In genomic region chr3:157088506-157089454, GRCh38 we compare ENCODE assay signal across 8 cellular contexts.
DNase-seq lines count a peak whose midpoint lies in the region; ATAC-seq and TF ChIP-seq lines count a peak whose summit lies in the region.

No MANE protein-coding gene starts in this region.

- peak; percentile 95 to 97 for DNase-seq in Caco-2
- peak; percentile 94 for DNase-seq in activated T-cell treated with anti-CD3 and anti-CD28 coated beads for 48 hours (ENCODE audit: low read depth)
- DNase-seq in fibroblast of peridontal ligament (ENCODE audit: extremely low read depth): peak; percentile 97
- DNase-seq in NCI-H2107 treated with DMSO at 0.1 percent for 48 hours (lab: John Stamatoyannopoulos, UW; ENCODE audit: unreplicated experiment): no peak

- intact Hi-C loops in Caco-2 (cut with micrococcal nuclease; ENCODE audit: unreplicated experiment): loop anchor here (1.0 to 5.0 kb wide), 6 partner anchors 27 to 531 kb away; partner anchors contain the start of genes SSR3 and TIPARP

- H3K9ac ChIP-seq in neural cell (ENCODE audit: low read length): peak overlapping the region; percentile 95
- H3K9ac ChIP-seq in subcutaneous abdominal adipose tissue (ENCODE audit: low read length in 5 of 5): peak overlapping the region; percentile 68 to 85 (median 78)

- H2AFZ ChIP-seq in neural cell (ENCODE audit: low read depth, low read length): peak overlapping the region; percentile 82

- H3K9me2 ChIP-seq in neural cell (ENCODE audit: insufficient read depth, low read length): no peaks in the 10 kb centered on the region

- peak overlapping the region; percentile 86 for H3K4me2 ChIP-seq in neural cell (ENCODE audit: low read length)

- H3K27ac Mint-ChIP-seq in Caco-2 (ENCODE audit: unreplicated experiment): peak overlapping the region; percentile 89

- H3K36me3 ChIP-seq in Caco-2 (ENCODE audit: control insufficient read depth, insufficient read depth, low read length) (no peaks in the 10 kb centered on the region), neural cell (ENCODE audit: insufficient read depth, low read length) (no peaks in the 10 kb centered on the region), subcutaneous abdominal adipose tissue (ENCODE audit: control insufficient read depth in 5 of 5, insufficient read depth in 5 of 5, low read length in 5 of 5) (no peaks in the 10 kb centered on the region)

- H4K20me1 ChIP-seq in neural cell (ENCODE audit: insufficient read depth): no peaks in the 10 kb centered on the region

- no peak for TF ChIP-seq CTCF in Caco-2 (IDR thresholded peaks at IDR 0.05; ENCODE audit: insufficient read depth in 1 of 2, low read depth in 1 of 2, low read length in 1 of 2, severe bottlenecking in 1 of 2, unreplicated experiment in 1 of 2)
- TF ChIP-seq CTCF in neural cell (IDR thresholded peaks at IDR 0.05; ENCODE audit: poor library complexity, severe bottlenecking): peak; percentile 59

- peaks cover 26% of the 10 kb centered on the region for H3K4me1 Mint-ChIP-seq in Caco-2 (ENCODE audit: low read depth, unreplicated experiment)

- peak overlapping the region; percentile 81 for H3K4me3 Mint-ChIP-seq in Caco-2 (ENCODE audit: unreplicated experiment)

- CTCF ChIA-PET in Caco-2 (lab: Charles Lee): interaction anchor here (0.7 to 2.3 kb wide), 12 partner anchors 12 to 915 kb away, joined by 3 to 26 read pairs (median 6); partner anchors contain the start of genes CCNL1, SSR3 and TIPARP

- no peak for TF ChIP-seq EP300 in Ishikawa (IDR thresholded peaks at IDR 0.05; ENCODE audit: borderline replicate concordance)
- peak; percentile 57 for TF ChIP-seq EP300 in neural cell (conservative IDR thresholded peaks at IDR 0.05; ENCODE audit: poor library complexity, severe bottlenecking)

- H3K27ac ChIP-seq in neural cell (ENCODE audit: low read length) (peak overlapping the region; percentile 94), subcutaneous abdominal adipose tissue (ENCODE audit: low read depth, low read length) (peak overlapping the region; percentile 98)

- H3K4me3 ChIP-seq in Caco-2 (ENCODE audit: low read depth, low read length) (peak overlapping the region; percentile 58), neural cell (ENCODE audit: low read length) (peak overlapping the region; percentile 81), subcutaneous abdominal adipose tissue (ENCODE audit: low read depth in 1 of 5, low read length in 5 of 5) (peak overlapping the region; percentile 65 to 82 (median 70))

- peaks cover 13% of the 10 kb centered on the region for H3K36me3 Mint-ChIP-seq in Caco-2 (ENCODE audit: insufficient read depth, unreplicated experiment)

- H3K4me1 ChIP-seq in Caco-2 (peaks cover 26% of the 10 kb centered on the region), subcutaneous abdominal adipose tissue (ENCODE audit: control insufficient read depth in 5 of 5, insufficient read depth in 5 of 5, low read length in 5 of 5) (peaks cover 13 to 39% (median 26%) of the 10 kb centered on the region in 5 donors)

- peaks cover 3% of the 10 kb centered on the region for H3F3A ChIP-seq in neural cell (ENCODE audit: insufficient read depth, low read length, poor library complexity, severe bottlenecking)

- POLR2A ChIA-PET in Caco-2 (lab: Charles Lee): interaction anchor here (0.6 to 3.0 kb wide), 27 partner anchors 13 to 554 kb away, joined by 3 to 75 read pairs (median 6); partner anchors contain the start of genes CCNL1, SSR3 and TIPARP

- H3K79me2 ChIP-seq in neural cell (replicated peaks; ENCODE audit: insufficient read depth, low read length): no peaks in the 10 kb centered on the region

- H3K9me3 ChIP-seq in Caco-2 (no peaks in the 10 kb centered on the region), neural cell (ENCODE audit: low read length) (no peaks in the 10 kb centered on the region), subcutaneous abdominal adipose tissue (ENCODE audit: control insufficient read depth in 5 of 5, low read length in 5 of 5) (no peaks in the 10 kb centered on the region)

- ATAC-seq in GM21529 (IDR thresholded peaks at IDR 0.05; ENCODE audit: unreplicated experiment): peak; percentile 67

- H3K27me3 Mint-ChIP-seq in Caco-2 (ENCODE audit: insufficient read depth, unreplicated experiment): no peaks in the 10 kb centered on the region

- no peaks in the 10 kb centered on the region for H3K9me3 Mint-ChIP-seq in Caco-2 (ENCODE audit: unreplicated experiment)

- H3K27me3 ChIP-seq in Caco-2 (replicated peaks; ENCODE audit: control insufficient read depth, insufficient read depth, low read length) (no peaks in the 10 kb centered on the region), neural cell (ENCODE audit: insufficient read depth, low read depth, low read length) (no peaks in the 10 kb centered on the region), subcutaneous abdominal adipose tissue (ENCODE audit: control insufficient read depth in 5 of 5, insufficient read depth in 4 of 5, low read length in 5 of 5) (no peaks in the 10 kb centered on the region)

- TF ChIP-seq RAD21 in Ishikawa (IDR thresholded peaks at IDR 0.05; ENCODE audit: low read depth): no peak; the same call in 1 of the 2 replicates
- TF ChIP-seq RAD21 in neural cell (conservative IDR thresholded peaks at IDR 0.05): peak; percentile 43

- no TSS peak for BruUV-seq in Caco-2 (replicated peaks; lab: Mats Ljungman, UMichigan)

TF ChIP-seq in Ishikawa, 13 proteins besides CTCF, POLR2A, EP300 and RAD21 (continues in another document):
- no peak for TF ChIP-seq CEBPB (IDR thresholded peaks at IDR 0.05)
- peak; percentile 15; the same call in 1 of the 2 replicates for TF ChIP-seq NFIC (IDR thresholded peaks at IDR 0.05)
- 0 out of 2 replicates have a peak, but pooled peaks have one; percentile 56 for TF ChIP-seq EGR1 (IDR thresholded peaks at IDR 0.05)
- peak; percentile 23; the same call in 1 of the 2 replicates for TF ChIP-seq TCF12 (IDR thresholded peaks at IDR 0.05; ENCODE audit: low read depth)
- peak; percentile 26; the same call in 1 of the 2 replicates for TF ChIP-seq TEAD4 (IDR thresholded peaks at IDR 0.05)
- no peak for TF ChIP-seq CREB1 (IDR thresholded peaks at IDR 0.05; ENCODE audit: low read depth)
- TF ChIP-seq USF1 (IDR thresholded peaks at IDR 0.05): peak; percentile 56
- TF ChIP-seq YY1 (IDR thresholded peaks at IDR 0.05; ENCODE audit: low read depth): no peak
- peak; percentile 94 for TF ChIP-seq MAX (IDR thresholded peaks at IDR 0.05)

TF ChIP-seq in neural cell, 6 proteins besides CTCF, POLR2A, EP300 and RAD21:
- peak; percentile 63 for TF ChIP-seq SMC3 (conservative IDR thresholded peaks at IDR 0.05; ENCODE audit: poor library complexity)
- peak; percentile 70 for TF ChIP-seq REST (IDR thresholded peaks at IDR 0.05; ENCODE audit: borderline replicate concordance)
- TF ChIP-seq MXI1 (conservative IDR thresholded peaks at IDR 0.05; ENCODE audit: poor library complexity, severe bottlenecking): peak; percentile 65
- peak; percentile 89 for TF ChIP-seq TAF1 (IDR thresholded peaks at IDR 0.05; ENCODE audit: low read depth)
- peak; percentile 97 for TF ChIP-seq POLR2AphosphoS5 (IDR thresholded peaks at IDR 0.05)
- no peak for TF ChIP-seq EZH2 (IDR thresholded peaks at IDR 0.05; ENCODE audit: borderline replicate concordance, insufficient read depth, low read length, poor library complexity, severe bottlenecking)
